In genomic region chr7:27994639-27995038, GRCh38 we compare ENCODE assay signal across 11 cellular contexts.
DNase-seq lines count a peak whose midpoint lies in the region; ATAC-seq and TF ChIP-seq lines count a peak whose summit lies in the region.
"Had no signal": no experiment of that assay in that cellular context is flagged by ENCODE, and none has a peak within 500 bp of the region (broad histone marks: within the 10 kb centered on the region; RNA-seq: fewer than 3 reads in every experiment).

No MANE protein-coding gene starts in this region.

- no peaks in the 10 kb centered on the region for H3K27me3 ChIP-seq in psoas muscle (ENCODE audit: insufficient read depth in 3 of 3, low read length in 2 of 3)
- H3K27me3 ChIP-seq: hepatocyte had no signal

- WGBS in psoas muscle, 3 donors, result 56 to 86% (median 64%) methylated on average over 2 of the region's 2 CpGs

- intact Hi-C loops in psoas muscle (cut with DNase I), result no loop called here

- no peak overlapping the region for H3K27ac ChIP-seq in psoas muscle
- H3K27ac ChIP-seq: 22Rv1, hepatocyte had no signal

- ATAC-seq in psoas muscle (peak in 3 of 4 donors; percentile 47 to 79 (median 60)), HG02970 (IDR thresholded peaks at IDR 0.05; ENCODE audit: low FRiP score, unreplicated experiment) (no peak), GM19397 (IDR thresholded peaks at IDR 0.05; ENCODE audit: unreplicated experiment) (no peak), GM21360 (IDR thresholded peaks at IDR 0.05; ENCODE audit: unreplicated experiment) (no peak)

- no peak overlapping the region for H3K4me3 ChIP-seq in psoas muscle
- H3K4me3 ChIP-seq: hepatocyte had no signal

- TF ChIP-seq CTCF in psoas muscle (IDR thresholded peaks at IDR 0.05), result no peak

- no peaks in the 10 kb centered on the region for H3K36me3 ChIP-seq in psoas muscle (ENCODE audit: insufficient read depth in 1 of 2, low read depth in 1 of 2)

- peak; percentile 47 for DNase-seq in DMS 273 (lab: John Stamatoyannopoulos, UW; ENCODE audit: unreplicated experiment)
- DNase-seq in DMS 273 treated with DMSO at 0.1 percent for 48 hours (lab: John Stamatoyannopoulos, UW), result no peak
- DNase-seq in NCI-H1417 (lab: John Stamatoyannopoulos, UW), result peak; percentile 28 to 91 (median 74)
- peak; percentile 56 for DNase-seq in astrocyte of the hippocampus (ENCODE audit: low read depth, low spot score)
- no peak for DNase-seq in psoas muscle
- DNase-seq: activated CD8-positive, alpha-beta memory T cell treated with anti-CD3 and anti-CD28 coated beads for 24 hours had no signal

- H3K9me3 ChIP-seq in psoas muscle, result no peaks in the 10 kb centered on the region

- peaks cover 18% of the 10 kb centered on the region for H3K4me1 ChIP-seq in psoas muscle

Comparison
In these comparisons a context has a peak if more than half of its experiments do, and no peak if none do; other contexts are left out.
1. DNase-seq: peak in DMS 273 (single experiment), NCI-H1417 (3 of 3) and astrocyte of the hippocampus (single experiment); none in DMS 273 treated with DMSO at 0.1 percent for 48 hours (single experiment) and psoas muscle (0 of 2).
2. ATAC-seq: peak in psoas muscle (3 of 4); none in HG02970 (single experiment), GM19397 (single experiment) and GM21360 (single experiment).